In genomic region chr16:67801889-67802288, GRCh38 we compare ENCODE assay signal across 1 cellular context.
TF ChIP-seq lines count a peak whose summit lies in the region.

No MANE protein-coding gene starts in this region.

TF ChIP-seq in GM12878, 131 proteins besides CTCF, POLR2A, EP300 and RAD21 (continued from another document and continues in another):
- TF ChIP-seq, protein P1, sequence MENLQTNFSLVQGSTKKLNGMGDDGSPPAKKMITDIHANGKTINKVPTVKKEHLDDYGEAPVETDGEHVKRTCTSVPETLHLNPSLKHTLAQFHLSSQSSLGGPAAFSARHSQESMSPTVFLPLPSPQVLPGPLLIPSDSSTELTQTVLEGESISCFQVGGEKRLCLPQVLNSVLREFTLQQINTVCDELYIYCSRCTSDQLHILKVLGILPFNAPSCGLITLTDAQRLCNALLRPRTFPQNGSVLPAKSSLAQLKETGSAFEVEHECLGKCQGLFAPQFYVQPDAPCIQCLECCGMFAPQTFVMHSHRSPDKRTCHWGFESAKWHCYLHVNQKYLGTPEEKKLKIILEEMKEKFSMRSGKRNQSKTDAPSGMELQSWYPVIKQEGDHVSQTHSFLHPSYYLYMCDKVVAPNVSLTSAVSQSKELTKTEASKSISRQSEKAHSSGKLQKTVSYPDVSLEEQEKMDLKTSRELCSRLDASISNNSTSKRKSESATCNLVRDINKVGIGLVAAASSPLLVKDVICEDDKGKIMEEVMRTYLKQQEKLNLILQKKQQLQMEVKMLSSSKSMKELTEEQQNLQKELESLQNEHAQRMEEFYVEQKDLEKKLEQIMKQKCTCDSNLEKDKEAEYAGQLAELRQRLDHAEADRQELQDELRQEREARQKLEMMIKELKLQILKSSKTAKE (IDR thresholded peaks at IDR 0.05; ENCODE audit: low read depth, poor library complexity, severe bottlenecking) = no peak
- no peak for TF ChIP-seq ZNF622 (IDR thresholded peaks at IDR 0.05)
- peak in 1 of 2 experiments; percentile 52; a peak in 1 of 4 replicates for TF ChIP-seq ETV6 (conservative IDR thresholded peaks at IDR 0.05 in 1 of 2, IDR thresholded peaks at IDR 0.05 in 1 of 2; ENCODE audit: borderline replicate concordance in 1 of 2, low read depth in 1 of 2)
- no peak for TF ChIP-seq RBBP5 (conservative IDR thresholded peaks at IDR 0.05)
- no peak for TF ChIP-seq MXI1 (IDR thresholded peaks at IDR 0.05; ENCODE audit: low read depth, low read length)
- no peak for TF ChIP-seq WRNIP1 (IDR thresholded peaks at IDR 0.05; ENCODE audit: borderline replicate concordance, low read depth, low read length)
- TF ChIP-seq GABPA (IDR thresholded peaks at IDR 0.05; ENCODE audit: low read depth) = 0 out of 2 replicates have a peak, but pooled peaks have one; percentile 13
- TF ChIP-seq IRF5 (IDR thresholded peaks at IDR 0.05; ENCODE audit: borderline replicate concordance) = no peak
- no peak for TF ChIP-seq ZNF24 (IDR thresholded peaks at IDR 0.05)
- no peak for TF ChIP-seq ATF7 (IDR thresholded peaks at IDR 0.05; ENCODE audit: low read depth)
- TF ChIP-seq SREBF1 (IDR thresholded peaks at IDR 0.05; ENCODE audit: low read length) = no peak
- TF ChIP-seq ZNF274 (IDR thresholded peaks at IDR 0.05; ENCODE audit: insufficient read depth, insufficient read length) = no peak
- peak; percentile 37; the same call in 1 of the 2 replicates for TF ChIP-seq CREB1 (IDR thresholded peaks at IDR 0.05; ENCODE audit: low read depth)
- TF ChIP-seq KDM1A (IDR thresholded peaks at IDR 0.05; ENCODE audit: borderline replicate concordance) = no peak
- no peak for TF ChIP-seq ZSCAN29 (IDR thresholded peaks at IDR 0.05)
- TF ChIP-seq NRF1 (conservative IDR thresholded peaks at IDR 0.05; ENCODE audit: low read depth, low read length) = no peak
- no peak for TF ChIP-seq ASH2L (IDR thresholded peaks at IDR 0.05; ENCODE audit: borderline replicate concordance, low read depth)
- no peak for TF ChIP-seq POU2F2 (IDR thresholded peaks at IDR 0.05; ENCODE audit: borderline replicate concordance, low read depth, low read length)
- TF ChIP-seq RAD51 (IDR thresholded peaks at IDR 0.05) = no peak
- TF ChIP-seq ZNF384 (IDR thresholded peaks at IDR 0.05; ENCODE audit: borderline replicate concordance, low read depth, low read length) = peak; percentile 73; the same call in 1 of the 2 replicates
- TF ChIP-seq, protein P2, sequence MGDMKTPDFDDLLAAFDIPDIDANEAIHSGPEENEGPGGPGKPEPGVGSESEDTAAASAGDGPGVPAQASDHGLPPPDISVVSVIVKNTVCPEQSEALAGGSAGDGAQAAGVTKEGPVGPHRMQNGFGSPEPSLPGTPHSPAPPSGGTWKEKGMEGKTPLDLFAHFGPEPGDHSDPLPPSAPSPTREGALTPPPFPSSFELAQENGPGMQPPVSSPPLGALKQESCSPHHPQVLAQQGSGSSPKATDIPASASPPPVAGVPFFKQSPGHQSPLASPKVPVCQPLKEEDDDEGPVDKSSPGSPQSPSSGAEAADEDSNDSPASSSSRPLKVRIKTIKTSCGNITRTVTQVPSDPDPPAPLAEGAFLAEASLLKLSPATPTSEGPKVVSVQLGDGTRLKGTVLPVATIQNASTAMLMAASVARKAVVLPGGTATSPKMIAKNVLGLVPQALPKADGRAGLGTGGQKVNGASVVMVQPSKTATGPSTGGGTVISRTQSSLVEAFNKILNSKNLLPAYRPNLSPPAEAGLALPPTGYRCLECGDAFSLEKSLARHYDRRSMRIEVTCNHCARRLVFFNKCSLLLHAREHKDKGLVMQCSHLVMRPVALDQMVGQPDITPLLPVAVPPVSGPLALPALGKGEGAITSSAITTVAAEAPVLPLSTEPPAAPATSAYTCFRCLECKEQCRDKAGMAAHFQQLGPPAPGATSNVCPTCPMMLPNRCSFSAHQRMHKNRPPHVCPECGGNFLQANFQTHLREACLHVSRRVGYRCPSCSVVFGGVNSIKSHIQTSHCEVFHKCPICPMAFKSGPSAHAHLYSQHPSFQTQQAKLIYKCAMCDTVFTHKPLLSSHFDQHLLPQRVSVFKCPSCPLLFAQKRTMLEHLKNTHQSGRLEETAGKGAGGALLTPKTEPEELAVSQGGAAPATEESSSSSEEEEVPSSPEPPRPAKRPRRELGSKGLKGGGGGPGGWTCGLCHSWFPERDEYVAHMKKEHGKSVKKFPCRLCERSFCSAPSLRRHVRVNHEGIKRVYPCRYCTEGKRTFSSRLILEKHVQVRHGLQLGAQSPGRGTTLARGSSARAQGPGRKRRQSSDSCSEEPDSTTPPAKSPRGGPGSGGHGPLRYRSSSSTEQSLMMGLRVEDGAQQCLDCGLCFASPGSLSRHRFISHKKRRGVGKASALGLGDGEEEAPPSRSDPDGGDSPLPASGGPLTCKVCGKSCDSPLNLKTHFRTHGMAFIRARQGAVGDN (IDR thresholded peaks at IDR 0.05) = no peak
- TF ChIP-seq POLR2AphosphoS2 (IDR thresholded peaks at IDR 0.05; ENCODE audit: low read depth, low read length) = no peak
- TF ChIP-seq IKZF1 (conservative IDR thresholded peaks at IDR 0.05) = no peak; the same call in 1 of the 2 replicates
- no peak for TF ChIP-seq SIX5 (IDR thresholded peaks at IDR 0.05; ENCODE audit: low read depth, low read length, severe bottlenecking)
- TF ChIP-seq, protein P3, sequence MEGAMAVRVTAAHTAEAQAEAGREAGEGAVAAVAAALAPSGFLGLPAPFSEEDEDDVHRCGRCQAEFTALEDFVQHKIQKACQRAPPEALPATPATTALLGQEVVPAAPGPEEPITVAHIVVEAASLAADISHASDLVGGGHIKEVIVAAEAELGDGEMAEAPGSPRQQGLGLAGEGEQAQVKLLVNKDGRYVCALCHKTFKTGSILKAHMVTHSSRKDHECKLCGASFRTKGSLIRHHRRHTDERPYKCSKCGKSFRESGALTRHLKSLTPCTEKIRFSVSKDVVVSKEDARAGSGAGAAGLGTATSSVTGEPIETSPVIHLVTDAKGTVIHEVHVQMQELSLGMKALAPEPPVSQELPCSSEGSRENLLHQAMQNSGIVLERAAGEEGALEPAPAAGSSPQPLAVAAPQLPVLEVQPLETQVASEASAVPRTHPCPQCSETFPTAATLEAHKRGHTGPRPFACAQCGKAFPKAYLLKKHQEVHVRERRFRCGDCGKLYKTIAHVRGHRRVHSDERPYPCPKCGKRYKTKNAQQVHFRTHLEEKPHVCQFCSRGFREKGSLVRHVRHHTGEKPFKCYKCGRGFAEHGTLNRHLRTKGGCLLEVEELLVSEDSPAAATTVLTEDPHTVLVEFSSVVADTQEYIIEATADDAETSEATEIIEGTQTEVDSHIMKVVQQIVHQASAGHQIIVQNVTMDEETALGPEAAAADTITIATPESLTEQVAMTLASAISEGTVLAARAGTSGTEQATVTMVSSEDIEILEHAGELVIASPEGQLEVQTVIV (IDR thresholded peaks at IDR 0.05; ENCODE audit: borderline replicate concordance, partially characterized antibody) = no peak
- no peak for TF ChIP-seq DPF2 (IDR thresholded peaks at IDR 0.05)
- TF ChIP-seq CBX3 (IDR thresholded peaks at IDR 0.05; ENCODE audit: borderline replicate concordance, low read depth) = no peak
- no peak for TF ChIP-seq SRF (IDR thresholded peaks at IDR 0.05; ENCODE audit: low read depth in 2 of 2, low read length in 2 of 2)
- peak; percentile 79 for TF ChIP-seq RUNX3 (IDR thresholded peaks at IDR 0.05; ENCODE audit: low read length)
- TF ChIP-seq USF1 (IDR thresholded peaks at IDR 0.05; ENCODE audit: borderline replicate concordance, extremely low read length, insufficient read depth, low read depth, low read length) = no peak
- peak; percentile 78 to 82 for TF ChIP-seq IKZF2 (IDR thresholded peaks at IDR 0.05)
- TF ChIP-seq, protein P4, sequence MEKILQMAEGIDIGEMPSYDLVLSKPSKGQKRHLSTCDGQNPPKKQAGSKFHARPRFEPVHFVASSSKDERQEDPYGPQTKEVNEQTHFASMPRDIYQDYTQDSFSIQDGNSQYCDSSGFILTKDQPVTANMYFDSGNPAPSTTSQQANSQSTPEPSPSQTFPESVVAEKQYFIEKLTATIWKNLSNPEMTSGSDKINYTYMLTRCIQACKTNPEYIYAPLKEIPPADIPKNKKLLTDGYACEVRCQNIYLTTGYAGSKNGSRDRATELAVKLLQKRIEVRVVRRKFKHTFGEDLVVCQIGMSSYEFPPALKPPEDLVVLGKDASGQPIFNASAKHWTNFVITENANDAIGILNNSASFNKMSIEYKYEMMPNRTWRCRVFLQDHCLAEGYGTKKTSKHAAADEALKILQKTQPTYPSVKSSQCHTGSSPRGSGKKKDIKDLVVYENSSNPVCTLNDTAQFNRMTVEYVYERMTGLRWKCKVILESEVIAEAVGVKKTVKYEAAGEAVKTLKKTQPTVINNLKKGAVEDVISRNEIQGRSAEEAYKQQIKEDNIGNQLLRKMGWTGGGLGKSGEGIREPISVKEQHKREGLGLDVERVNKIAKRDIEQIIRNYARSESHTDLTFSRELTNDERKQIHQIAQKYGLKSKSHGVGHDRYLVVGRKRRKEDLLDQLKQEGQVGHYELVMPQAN (conservative IDR thresholded peaks at IDR 0.05) = no peak
- no peak for TF ChIP-seq ZBTB33 (IDR thresholded peaks at IDR 0.05)
- no peak for TF ChIP-seq CUX1 (IDR thresholded peaks at IDR 0.05; ENCODE audit: insufficient replicate concordance, low read depth, low read length)
- no peak for TF ChIP-seq HDGF (IDR thresholded peaks at IDR 0.05)
- no peak for TF ChIP-seq RB1 (IDR thresholded peaks at IDR 0.05; ENCODE audit: borderline replicate concordance)
- no peak for TF ChIP-seq ZBED1 (IDR thresholded peaks at IDR 0.05; ENCODE audit: borderline replicate concordance)
- TF ChIP-seq IRF3 (IDR thresholded peaks at IDR 0.05) = no peak
